Comparison of ENCODE assay signal across 1 cellular context in the genomic region with DNA sequence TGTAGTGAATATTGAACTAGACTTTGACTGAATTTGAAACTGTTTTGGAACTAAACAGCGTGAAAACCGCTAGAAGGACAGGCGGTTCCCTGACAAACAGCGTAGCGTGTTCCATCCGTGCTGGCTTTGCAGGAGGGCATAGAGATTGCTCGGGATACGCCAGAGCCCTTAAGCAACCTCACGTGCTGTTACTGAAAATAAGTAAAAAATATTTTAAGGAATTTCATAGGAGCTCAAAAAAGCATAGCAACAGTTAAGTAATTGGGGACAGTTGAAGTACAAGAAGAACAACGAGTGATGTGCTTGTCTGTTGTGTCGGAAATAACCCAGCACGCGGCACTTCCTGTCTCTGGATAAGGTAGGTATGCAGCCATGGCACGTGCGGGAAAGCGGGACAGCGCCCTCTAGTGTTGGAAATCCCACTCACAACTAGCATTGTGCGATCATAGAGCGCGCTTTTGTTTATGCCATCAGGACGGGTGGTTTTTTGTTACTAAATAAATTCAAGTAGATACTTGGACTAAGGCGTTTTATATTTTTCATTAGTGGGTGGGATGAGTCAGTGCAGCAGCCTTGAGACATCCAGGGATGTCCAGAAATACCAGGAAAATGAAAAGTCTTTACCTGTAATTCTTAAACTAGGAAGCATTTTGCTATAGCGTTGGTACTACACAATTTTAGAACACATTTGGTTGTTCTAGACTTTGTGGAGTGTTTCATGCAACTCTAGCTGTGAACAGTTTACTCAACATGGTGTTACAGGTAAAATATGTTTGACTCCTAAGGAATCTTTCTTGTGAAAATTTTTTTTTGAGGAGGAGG.
A peak's percentile ranks its signal among the peaks of the same experiment; 100 is the strongest.
TF ChIP-seq lines count a peak whose summit lies in the region.

No MANE protein-coding gene starts in this region.

TF ChIP-seq in GM12878, 131 proteins besides CTCF, POLR2A, EP300 and RAD21 (continued from another document):
- TF ChIP-seq, protein P1, sequence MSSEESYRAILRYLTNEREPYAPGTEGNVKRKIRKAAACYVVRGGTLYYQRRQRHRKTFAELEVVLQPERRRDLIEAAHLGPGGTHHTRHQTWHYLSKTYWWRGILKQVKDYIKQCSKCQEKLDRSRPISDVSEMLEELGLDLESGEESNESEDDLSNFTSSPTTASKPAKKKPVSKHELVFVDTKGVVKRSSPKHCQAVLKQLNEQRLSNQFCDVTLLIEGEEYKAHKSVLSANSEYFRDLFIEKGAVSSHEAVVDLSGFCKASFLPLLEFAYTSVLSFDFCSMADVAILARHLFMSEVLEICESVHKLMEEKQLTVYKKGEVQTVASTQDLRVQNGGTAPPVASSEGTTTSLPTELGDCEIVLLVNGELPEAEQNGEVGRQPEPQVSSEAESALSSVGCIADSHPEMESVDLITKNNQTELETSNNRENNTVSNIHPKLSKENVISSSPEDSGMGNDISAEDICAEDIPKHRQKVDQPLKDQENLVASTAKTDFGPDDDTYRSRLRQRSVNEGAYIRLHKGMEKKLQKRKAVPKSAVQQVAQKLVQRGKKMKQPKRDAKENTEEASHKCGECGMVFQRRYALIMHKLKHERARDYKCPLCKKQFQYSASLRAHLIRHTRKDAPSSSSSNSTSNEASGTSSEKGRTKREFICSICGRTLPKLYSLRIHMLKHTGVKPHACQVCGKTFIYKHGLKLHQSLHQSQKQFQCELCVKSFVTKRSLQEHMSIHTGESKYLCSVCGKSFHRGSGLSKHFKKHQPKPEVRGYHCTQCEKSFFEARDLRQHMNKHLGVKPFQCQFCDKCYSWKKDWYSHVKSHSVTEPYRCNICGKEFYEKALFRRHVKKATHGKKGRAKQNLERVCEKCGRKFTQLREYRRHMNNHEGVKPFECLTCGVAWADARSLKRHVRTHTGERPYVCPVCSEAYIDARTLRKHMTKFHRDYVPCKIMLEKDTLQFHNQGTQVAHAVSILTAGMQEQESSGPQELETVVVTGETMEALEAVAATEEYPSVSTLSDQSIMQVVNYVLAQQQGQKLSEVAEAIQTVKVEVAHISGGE (CRISPR knock-in tag; IDR thresholded peaks at IDR 0.05), result no peak
- TF ChIP-seq POU2F2 (IDR thresholded peaks at IDR 0.05; ENCODE audit: borderline replicate concordance, low read depth, low read length) (no peak; the same call in 2 of the 3 replicates), ZNF24 (IDR thresholded peaks at IDR 0.05) (no peak), FOXM1 (IDR thresholded peaks at IDR 0.05; ENCODE audit: low read depth, low read length) (peak; percentile 60; the same call in 1 of the 2 replicates), CHD1 (IDR thresholded peaks at IDR 0.05; ENCODE audit: low read depth, low read length) (no peak), JUNB (IDR thresholded peaks at IDR 0.05) (peak; percentile 26; the same call in 1 of the 2 replicates), MYC (IDR thresholded peaks at IDR 0.05; ENCODE audit: insufficient read depth, insufficient read length, insufficient replicate concordance, low read length, severe bottlenecking) (no peak), MEF2B (IDR thresholded peaks at IDR 0.05; ENCODE audit: partially characterized antibody, poor library complexity, severe bottlenecking) (peak; percentile 27), BCL11A (IDR thresholded peaks at IDR 0.05; ENCODE audit: low read depth, low read length) (no peak), ZNF622 (IDR thresholded peaks at IDR 0.05) (no peak), BHLHE40 (IDR thresholded peaks at IDR 0.05; ENCODE audit: borderline replicate concordance in 1 of 2, low read depth in 2 of 2, low read length in 1 of 2) (peak; percentile 97 to 99), MXI1 (IDR thresholded peaks at IDR 0.05; ENCODE audit: low read depth, low read length) (0 out of 2 replicates have a peak, but pooled peaks have one; percentile 26), BRCA1 (IDR thresholded peaks at IDR 0.05; ENCODE audit: low read depth, low read length) (no peak), CREB1 (IDR thresholded peaks at IDR 0.05; ENCODE audit: low read depth) (0 out of 2 replicates have a peak, but pooled peaks have one; percentile 53), NFIC (IDR thresholded peaks at IDR 0.05; ENCODE audit: low read depth, low read length) (peak; percentile 46; the same call in 1 of the 2 replicates), ZNF274 (IDR thresholded peaks at IDR 0.05; ENCODE audit: insufficient read depth, insufficient read length) (no peak), EED (IDR thresholded peaks at IDR 0.05; ENCODE audit: low read depth) (0 out of 2 replicates have a peak, but pooled peaks have one; percentile 32)
- TF ChIP-seq, protein P2, sequence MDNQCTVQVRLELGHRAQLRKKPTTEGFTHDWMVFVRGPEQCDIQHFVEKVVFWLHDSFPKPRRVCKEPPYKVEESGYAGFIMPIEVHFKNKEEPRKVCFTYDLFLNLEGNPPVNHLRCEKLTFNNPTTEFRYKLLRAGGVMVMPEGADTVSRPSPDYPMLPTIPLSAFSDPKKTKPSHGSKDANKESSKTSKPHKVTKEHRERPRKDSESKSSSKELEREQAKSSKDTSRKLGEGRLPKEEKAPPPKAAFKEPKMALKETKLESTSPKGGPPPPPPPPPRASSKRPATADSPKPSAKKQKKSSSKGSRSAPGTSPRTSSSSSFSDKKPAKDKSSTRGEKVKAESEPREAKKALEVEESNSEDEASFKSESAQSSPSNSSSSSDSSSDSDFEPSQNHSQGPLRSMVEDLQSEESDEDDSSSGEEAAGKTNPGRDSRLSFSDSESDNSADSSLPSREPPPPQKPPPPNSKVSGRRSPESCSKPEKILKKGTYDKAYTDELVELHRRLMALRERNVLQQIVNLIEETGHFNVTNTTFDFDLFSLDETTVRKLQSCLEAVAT (IDR thresholded peaks at IDR 0.05), result peak; percentile 96
- TF ChIP-seq, protein P3, sequence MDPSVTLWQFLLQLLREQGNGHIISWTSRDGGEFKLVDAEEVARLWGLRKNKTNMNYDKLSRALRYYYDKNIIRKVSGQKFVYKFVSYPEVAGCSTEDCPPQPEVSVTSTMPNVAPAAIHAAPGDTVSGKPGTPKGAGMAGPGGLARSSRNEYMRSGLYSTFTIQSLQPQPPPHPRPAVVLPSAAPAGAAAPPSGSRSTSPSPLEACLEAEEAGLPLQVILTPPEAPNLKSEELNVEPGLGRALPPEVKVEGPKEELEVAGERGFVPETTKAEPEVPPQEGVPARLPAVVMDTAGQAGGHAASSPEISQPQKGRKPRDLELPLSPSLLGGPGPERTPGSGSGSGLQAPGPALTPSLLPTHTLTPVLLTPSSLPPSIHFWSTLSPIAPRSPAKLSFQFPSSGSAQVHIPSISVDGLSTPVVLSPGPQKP (IDR thresholded peaks at IDR 0.05; ENCODE audit: low read depth, low read length), result peak; percentile 10; the same call in 1 of the 2 replicates
